In the genomic region with DNA sequence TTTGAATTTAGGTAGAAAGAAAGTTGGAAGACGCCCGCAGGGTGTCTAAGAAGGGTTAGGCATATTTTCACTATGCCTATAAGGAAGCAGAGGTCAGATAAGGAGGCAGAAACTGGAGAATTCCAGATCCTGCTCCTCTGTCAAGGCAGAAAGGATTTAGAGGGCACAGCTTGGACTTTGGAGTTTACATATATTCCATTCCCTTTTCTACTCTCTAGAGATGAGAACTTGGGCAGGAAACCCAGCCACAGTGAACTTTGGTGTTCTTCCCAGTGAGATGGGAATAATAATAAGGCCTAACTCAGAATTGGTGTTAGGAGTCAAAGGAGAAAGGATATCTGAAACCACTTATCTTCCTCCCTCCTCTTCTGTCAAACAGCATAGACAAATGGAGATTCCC, we compare ENCODE assay signal across 28 cellular contexts. TPM values are rescaled to one million over a fixed set of nuclear protein-coding genes. Genes with fewer than 3 reads are reported as not detected.
A peak's percentile ranks its signal among the peaks of the same experiment; 100 is the strongest.
DNase-seq lines count a peak whose midpoint lies in the region; ATAC-seq, FAIRE-seq and TF ChIP-seq lines count a peak whose summit lies in the region.
"Had no signal": no experiment of that assay in that cellular context is flagged by ENCODE, and none has a peak within 500 bp of the region (broad histone marks: within the 10 kb centered on the region; RNA-seq: fewer than 3 reads in every experiment).

No MANE protein-coding gene starts in this region.

- TF ChIP-seq RAD21 in A549 (conservative IDR thresholded peaks at IDR 0.05 in 1 of 2, IDR thresholded peaks at IDR 0.05 in 1 of 2) = no peak

- no peaks in the 10 kb centered on the region for H3K9me3 Mint-ChIP-seq in T-helper 1 cell treated with Interleukin-12 subunit alpha and Interleukin-12 subunit beta and Interleukin-4 antibody, amounts not matched to agents 30 μg/mL and 1 μg/mL, for 36 hours
- H3K9me3 Mint-ChIP-seq: CD4-positive, CD25-positive, alpha-beta regulatory T cell; CD8-positive, alpha-beta memory T cell had no signal

- H3K27ac ChIP-seq in A549 (no peak overlapping the region), colonic mucosa (no peak overlapping the region), hepatocyte (peak overlapping the region; percentile 72)
- H3K27ac ChIP-seq: 22Rv1, BLaER1 had no signal

- H2AFZ ChIP-seq in hepatocyte = peak overlapping the region; percentile 51

- peaks cover 25% of the 10 kb centered on the region for H3K4me1 Mint-ChIP-seq in T-helper 1 cell treated with Interleukin-12 subunit alpha and Interleukin-12 subunit beta and Interleukin-4 antibody, amounts not matched to agents 30 μg/mL and 1 μg/mL, for 36 hours (ENCODE audit: low read depth)

- no peaks in the 10 kb centered on the region for H4K20me1 ChIP-seq in hepatocyte (ENCODE audit: insufficient read depth, poor library complexity, severe bottlenecking)
- H4K20me1 ChIP-seq: BLaER1 had no signal

- DNase-seq in T-helper 1 cell (no peak), A549 (ENCODE audit: low read depth in 1 of 2, low spot score in 1 of 2) (no peak), colonic mucosa (peak; percentile 35), hepatocyte (ENCODE audit: low spot score) (no peak), DMS153 treated with DMSO at 0.1 percent for 48 hours (lab: John Stamatoyannopoulos, UW; ENCODE audit: unreplicated experiment) (no peak)
- no peak for DNase-seq in activated CD4-positive, alpha-beta T cell treated with anti-CD3 and anti-CD28 coated beads, Interleukin-2, amount 50 U/mL, for 4 hours
- DNase-seq: ACHN; BE2C; C1 segment of cervical spinal cord; Calu3; CD4-positive, alpha-beta memory T cell; CD4-positive, CD25-positive, alpha-beta regulatory T cell; CD8-positive, alpha-beta memory T cell; COR-L47; DMS53; DMS79; DND-41; EL; GDM1 had no signal

- H3K4me3 ChIP-seq in A549 = no peak overlapping the region
- no peak overlapping the region for H3K4me3 ChIP-seq in colonic mucosa
- no peak overlapping the region for H3K4me3 ChIP-seq in hepatocyte
- H3K4me3 ChIP-seq: BLaER1, GM12878 had no signal

- no peaks in the 10 kb centered on the region for H3K36me3 Mint-ChIP-seq in T-helper 1 cell treated with Interleukin-12 subunit alpha and Interleukin-12 subunit beta and Interleukin-4 antibody, amounts not matched to agents 30 μg/mL and 1 μg/mL, for 36 hours (ENCODE audit: low read depth)
- H3K36me3 Mint-ChIP-seq: CD14-positive monocyte; CD4-positive, CD25-positive, alpha-beta regulatory T cell had no signal

- H3K4me2 ChIP-seq in A549 (no peak overlapping the region), hepatocyte (no peak overlapping the region)
- H3K4me2 ChIP-seq: BLaER1 had no signal

- CTCF ChIA-PET in A549 (lab: Yijun Ruan, JAX) = interaction anchor here (0.8 to 18.7 kb wide), 12 partner anchors 9 to 239 kb away, joined by 3 to 348 read pairs (median 6); no protein-coding TSS in a partner anchor

- TF ChIP-seq CTCF in A549 (IDR thresholded peaks at IDR 0.05) = no peak
- no peak for TF ChIP-seq CTCF in colonic mucosa (IDR thresholded peaks at IDR 0.05)
- no peak for TF ChIP-seq CTCF in hepatocyte (IDR thresholded peaks at IDR 0.05; ENCODE audit: poor library complexity)

- H3K9me3 ChIP-seq in A549 = no peaks in the 10 kb centered on the region
- H3K9me3 ChIP-seq in colonic mucosa = no peaks in the 10 kb centered on the region
- H3K9me3 ChIP-seq in hepatocyte (ENCODE audit: low read depth) = no peaks in the 10 kb centered on the region
- H3K9me3 ChIP-seq: BE2C, BLaER1 had no signal

- H3K36me3 ChIP-seq in colonic mucosa (no peaks in the 10 kb centered on the region), hepatocyte (replicated peaks; ENCODE audit: insufficient read depth, low read depth) (no peaks in the 10 kb centered on the region)
- H3K36me3 ChIP-seq: BE2C, BLaER1 had no signal

- no peaks in the 10 kb centered on the region for H3K79me2 ChIP-seq in hepatocyte

- H3K27ac Mint-ChIP-seq in T-helper 1 cell treated with Interleukin-12 subunit alpha and Interleukin-12 subunit beta and Interleukin-4 antibody, amounts not matched to agents 30 μg/mL and 1 μg/mL, for 36 hours = peak overlapping the region; percentile 27
- H3K27ac Mint-ChIP-seq: CD14-positive monocyte; CD4-positive, alpha-beta memory T cell had no signal

- no peak overlapping the region for H3K9ac ChIP-seq in colonic mucosa (ENCODE audit: low read depth in 2 of 2, low read length in 2 of 2)
- H3K9ac ChIP-seq: BLaER1 had no signal

- TF ChIP-seq EP300 in A549 (IDR thresholded peaks at IDR 0.05) = no peak

- WGBS in A549 (ENCODE audit: missing lambda C conversion rate) = 46% methylated on average over 2 of the region's 2 CpGs
- WGBS in hepatocyte (ENCODE audit: low lambda C conversion rate, missing lambda C conversion rate) = 50% methylated on average over 2 of the region's 2 CpGs

- H3K9me2 ChIP-seq in hepatocyte (replicated peaks; ENCODE audit: insufficient read depth) = no peaks in the 10 kb centered on the region

- POLR2A ChIA-PET in A549 (lab: Yijun Ruan, JAX) = no interaction called here

- TF ChIP-seq POLR2A in A549 (IDR thresholded peaks at IDR 0.05; ENCODE audit: low read length) = no peak

- H3K4me3 Mint-ChIP-seq in T-helper 1 cell treated with Interleukin-12 subunit alpha and Interleukin-12 subunit beta and Interleukin-4 antibody, amounts not matched to agents 30 μg/mL and 1 μg/mL, for 36 hours = no peak overlapping the region
- H3K4me3 Mint-ChIP-seq: CD14-positive monocyte; CD4-positive, alpha-beta memory T cell; CD4-positive, CD25-positive, alpha-beta regulatory T cell had no signal

- peaks cover 4% of the 10 kb centered on the region for H3K27me3 Mint-ChIP-seq in T-helper 1 cell treated with Interleukin-12 subunit alpha and Interleukin-12 subunit beta and Interleukin-4 antibody, amounts not matched to agents 30 μg/mL and 1 μg/mL, for 36 hours (ENCODE audit: low read depth)

- FAIRE-seq in A549 (lab: Jason Lieb, UNC) = peak; percentile 83
- FAIRE-seq: D721Med, GM12878, GM12892, GM18507 had no signal

- ATAC-seq in A549 = no peak
- no peak for ATAC-seq in HG03039 (IDR thresholded peaks at IDR 0.05; ENCODE audit: unreplicated experiment)
- ATAC-seq: GM12878 had no signal

- H3K27me3 ChIP-seq in colonic mucosa (no peaks in the 10 kb centered on the region), hepatocyte (no peaks in the 10 kb centered on the region)
- H3K27me3 ChIP-seq: BE2C had no signal

- H3K4me1 ChIP-seq in A549 (peaks cover 5% of the 10 kb centered on the region), colonic mucosa (no peaks in the 10 kb centered on the region), hepatocyte (ENCODE audit: insufficient read depth) (peaks cover 4% of the 10 kb centered on the region)
- H3K4me1 ChIP-seq: BE2C had no signal

- intact Hi-C loops in colonic mucosa (cut with DNase I) = loop anchor here (5.0 kb wide), 1 partner anchor 37 kb away; a partner anchor contains a TSS

TF ChIP-seq in A549, 52 proteins besides CTCF, POLR2A, EP300 and RAD21:
- TF ChIP-seq JUN (IDR thresholded peaks at IDR 0.05) (no peak), TP53 (CRISPR knock-in tag; IDR thresholded peaks at IDR 0.05) (no peak), KDM1A (IDR thresholded peaks at IDR 0.05; ENCODE audit: low read depth) (no peak), CBX8 (IDR thresholded peaks at IDR 0.05) (no peak), RARB (CRISPR knock-in tag; IDR thresholded peaks at IDR 0.05) (no peak), NFE2L2 (conservative IDR thresholded peaks at IDR 0.05; ENCODE audit: low read length) (no peak), CBX2 (IDR thresholded peaks at IDR 0.05; ENCODE audit: borderline replicate concordance, low read depth) (no peak), BHLHE40 (IDR thresholded peaks at IDR 0.05; ENCODE audit: low read depth, low read length) (no peak), FOXS1 (CRISPR knock-in tag; IDR thresholded peaks at IDR 0.05) (no peak), MAZ (IDR thresholded peaks at IDR 0.05; ENCODE audit: borderline replicate concordance, low read depth, low read length) (no peak), CHD2 (IDR thresholded peaks at IDR 0.05; ENCODE audit: low read length, partially characterized antibody) (no peak), HDAC2 (IDR thresholded peaks at IDR 0.05) (no peak), EHMT2 (IDR thresholded peaks at IDR 0.05; ENCODE audit: low read depth) (no peak)
- TF ChIP-seq, protein P1, sequence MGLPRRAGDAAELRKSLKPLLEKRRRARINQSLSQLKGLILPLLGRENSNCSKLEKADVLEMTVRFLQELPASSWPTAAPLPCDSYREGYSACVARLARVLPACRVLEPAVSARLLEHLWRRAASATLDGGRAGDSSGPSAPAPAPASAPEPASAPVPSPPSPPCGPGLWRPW (IDR thresholded peaks at IDR 0.05) = no peak
- TF ChIP-seq, protein P2, sequence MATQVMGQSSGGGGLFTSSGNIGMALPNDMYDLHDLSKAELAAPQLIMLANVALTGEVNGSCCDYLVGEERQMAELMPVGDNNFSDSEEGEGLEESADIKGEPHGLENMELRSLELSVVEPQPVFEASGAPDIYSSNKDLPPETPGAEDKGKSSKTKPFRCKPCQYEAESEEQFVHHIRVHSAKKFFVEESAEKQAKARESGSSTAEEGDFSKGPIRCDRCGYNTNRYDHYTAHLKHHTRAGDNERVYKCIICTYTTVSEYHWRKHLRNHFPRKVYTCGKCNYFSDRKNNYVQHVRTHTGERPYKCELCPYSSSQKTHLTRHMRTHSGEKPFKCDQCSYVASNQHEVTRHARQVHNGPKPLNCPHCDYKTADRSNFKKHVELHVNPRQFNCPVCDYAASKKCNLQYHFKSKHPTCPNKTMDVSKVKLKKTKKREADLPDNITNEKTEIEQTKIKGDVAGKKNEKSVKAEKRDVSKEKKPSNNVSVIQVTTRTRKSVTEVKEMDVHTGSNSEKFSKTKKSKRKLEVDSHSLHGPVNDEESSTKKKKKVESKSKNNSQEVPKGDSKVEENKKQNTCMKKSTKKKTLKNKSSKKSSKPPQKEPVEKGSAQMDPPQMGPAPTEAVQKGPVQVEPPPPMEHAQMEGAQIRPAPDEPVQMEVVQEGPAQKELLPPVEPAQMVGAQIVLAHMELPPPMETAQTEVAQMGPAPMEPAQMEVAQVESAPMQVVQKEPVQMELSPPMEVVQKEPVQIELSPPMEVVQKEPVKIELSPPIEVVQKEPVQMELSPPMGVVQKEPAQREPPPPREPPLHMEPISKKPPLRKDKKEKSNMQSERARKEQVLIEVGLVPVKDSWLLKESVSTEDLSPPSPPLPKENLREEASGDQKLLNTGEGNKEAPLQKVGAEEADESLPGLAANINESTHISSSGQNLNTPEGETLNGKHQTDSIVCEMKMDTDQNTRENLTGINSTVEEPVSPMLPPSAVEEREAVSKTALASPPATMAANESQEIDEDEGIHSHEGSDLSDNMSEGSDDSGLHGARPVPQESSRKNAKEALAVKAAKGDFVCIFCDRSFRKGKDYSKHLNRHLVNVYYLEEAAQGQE (IDR thresholded peaks at IDR 0.05) = no peak

RNA-seq across cellular contexts. Expression of a gene that starts 37.4 kb away (rescaled TPM):
- polyA plus RNA-seq in A549 (2011; rRNA removed) (15.4 and 18.3 TPM in 2 replicates), A549 (2017; fragmentation: RNase III; extraction: RNeasy Plus Mini Kit Qiagen cat#74134 plus additional on column Dnase treatment) (25.0 to 26.9 TPM (median 25.2 TPM) in 3 replicates), hepatocyte (24.6 and 25.1 TPM in 2 replicates)
- 20.9 and 21.4 TPM in 2 replicates for polyA plus RNA-seq in A549 (2012; cell fraction: cytosol; rRNA removed)
- 21.9 and 34.2 TPM in 2 replicates for polyA plus RNA-seq in A549 (2012; cell fraction: nucleus; rRNA removed)
- 14.1 and 15.5 TPM in 2 replicates for polyA minus RNA-seq in A549 (2011; rRNA and poly(A)+ RNA removed)
- total RNA-seq in colonic mucosa (10 to 100 TPM in 1 of 2 donors, 1 to 10 TPM in 1; 5.1 to 10.6 TPM), hepatocyte (17.6 and 19.9 TPM in 2 replicates)
- polyA plus RNA-seq: CD14-positive monocyte had no signal
